Comparison of ENCODE assay signal across 8 cellular contexts in the genomic region with DNA sequence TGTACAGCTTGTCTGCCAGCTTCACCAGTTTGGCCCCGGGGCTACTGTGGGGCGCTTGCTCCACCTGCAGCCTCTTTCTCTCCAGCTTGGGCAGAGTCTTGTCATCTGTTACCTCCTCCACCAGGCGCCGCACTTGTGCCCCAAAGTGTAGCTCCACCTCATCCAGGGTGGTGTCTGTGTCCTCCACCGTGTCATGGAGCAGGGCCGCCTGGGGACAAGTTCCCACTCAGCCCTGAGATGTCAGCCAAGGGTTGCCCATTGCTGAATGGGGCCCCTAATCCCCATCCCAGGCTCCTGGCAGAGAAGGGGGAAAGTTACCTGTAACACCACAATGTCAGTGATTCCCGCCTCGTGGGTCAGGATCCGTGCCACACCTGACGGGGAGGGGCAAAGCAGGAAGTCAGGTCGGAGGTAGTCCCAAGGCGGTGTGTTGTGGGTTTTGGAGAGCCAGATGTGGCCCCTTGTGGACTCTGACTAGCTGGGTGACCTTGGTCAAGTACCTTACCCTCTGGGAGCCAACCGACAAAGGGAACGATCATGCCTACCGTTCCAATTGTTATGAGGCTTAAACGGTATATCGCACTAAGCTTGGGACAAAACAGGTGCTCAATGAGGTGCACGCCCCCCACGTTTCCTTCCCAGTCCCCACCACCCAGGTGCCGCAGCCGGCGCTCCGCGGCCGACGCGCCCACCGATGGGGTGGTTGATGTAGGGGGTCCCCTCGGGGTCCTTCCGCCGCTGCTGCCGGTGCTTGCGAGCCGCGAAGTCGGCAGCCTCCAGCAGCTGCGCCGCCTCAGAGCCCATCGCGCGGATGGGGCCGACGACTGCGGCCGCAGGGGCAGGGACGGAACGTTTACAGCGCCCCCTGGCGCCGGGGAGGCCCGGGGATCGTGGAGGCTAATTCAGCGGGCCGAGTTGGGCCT. TPM values are rescaled to one million over a fixed set of nuclear protein-coding genes. Genes with fewer than 3 reads are reported as not detected.
DNase-seq lines count a peak whose midpoint lies in the region; ATAC-seq and TF ChIP-seq lines count a peak whose summit lies in the region.

A gene with protein sequence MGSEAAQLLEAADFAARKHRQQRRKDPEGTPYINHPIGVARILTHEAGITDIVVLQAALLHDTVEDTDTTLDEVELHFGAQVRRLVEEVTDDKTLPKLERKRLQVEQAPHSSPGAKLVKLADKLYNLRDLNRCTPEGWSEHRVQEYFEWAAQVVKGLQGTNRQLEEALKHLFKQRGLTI (minus strand): TSS at position 813 of the 923 bp plus-strand sequence. CDS start 9 bp downstream, at position 804.

- peaks cover 11 to 66% (median 38%) of the 10 kb centered on the region in 4 donors for H3K4me1 Mint-ChIP-seq in CD4-positive, CD25-positive, alpha-beta regulatory T cell
- H3K4me1 Mint-ChIP-seq in activated CD4-positive, alpha-beta memory T cell treated with anti-CD3 and anti-CD28 coated beads, Interleukin-2, amount 10 ng/mL, durations not matched to agents 7 days and 5 days: peaks cover 61% of the 10 kb centered on the region

- no peaks in the 10 kb centered on the region for H3K9me3 Mint-ChIP-seq in CD4-positive, CD25-positive, alpha-beta regulatory T cell
- H3K9me3 Mint-ChIP-seq in activated CD4-positive, alpha-beta memory T cell treated with anti-CD3 and anti-CD28 coated beads, Interleukin-2, amount 10 ng/mL, durations not matched to agents 7 days and 5 days: no peaks in the 10 kb centered on the region

- 2% methylated on average over 54 of the region's 54 CpGs for WGBS in ectodermal cell, 2 experiments
- WGBS in lung, 2 donors: 1 to 2% methylated on average over 54 of the region's 54 CpGs

- POLR2A ChIA-PET in activated CD4-positive, alpha-beta memory T cell treated with anti-CD3 and anti-CD28 coated beads, Interleukin-2, amount 10 ng/mL, durations not matched to agents 7 days and 5 days (lab: Charles Lee): interaction anchor here (0.6 to 11.6 kb wide), 47 partner anchors 8 to 895 kb away, joined by 3 to 211 read pairs (median 5); partner anchors contain the start of genes BLM, CRTC3, FES and GDPGP1

- H3K4me3 Mint-ChIP-seq in CD4-positive, CD25-positive, alpha-beta regulatory T cell: peak within 1 kb of the TSS; percentile 88 to 99 (median 98)
- peak within 1 kb of the TSS; percentile 99 for H3K4me3 Mint-ChIP-seq in activated CD4-positive, alpha-beta memory T cell treated with anti-CD3 and anti-CD28 coated beads, Interleukin-2, amount 10 ng/mL, durations not matched to agents 7 days and 5 days

- H3K36me3 Mint-ChIP-seq in CD4-positive, CD25-positive, alpha-beta regulatory T cell: peaks cover 8% of the 10 kb centered on the region
- H3K36me3 Mint-ChIP-seq in activated CD4-positive, alpha-beta memory T cell treated with anti-CD3 and anti-CD28 coated beads, Interleukin-2, amount 10 ng/mL, durations not matched to agents 7 days and 5 days (ENCODE audit: low read depth): peaks cover 32% of the 10 kb centered on the region

- H3K27me3 Mint-ChIP-seq in CD4-positive, CD25-positive, alpha-beta regulatory T cell: no peaks in the 10 kb centered on the region
- H3K27me3 Mint-ChIP-seq in activated CD4-positive, alpha-beta memory T cell treated with anti-CD3 and anti-CD28 coated beads, Interleukin-2, amount 10 ng/mL, durations not matched to agents 7 days and 5 days: no peaks in the 10 kb centered on the region

- H3K9me3 ChIP-seq in CD4-positive, CD25-positive, alpha-beta regulatory T cell (ENCODE audit: control insufficient read depth in 2 of 2, low read length in 2 of 2): no peaks in the 10 kb centered on the region
- H3K9me3 ChIP-seq in ectodermal cell (ENCODE audit: control insufficient read depth, low read length) (no peaks in the 10 kb centered on the region), lung (ENCODE audit: control insufficient read depth in 2 of 2, insufficient read depth in 1 of 2, low read length in 1 of 2) (peaks cover 0 to 2% of the 10 kb centered on the region in 2 donors)

- peak within 1 kb of the TSS; percentile 89 for H3K4me3 ChIP-seq in CD4-positive, CD25-positive, alpha-beta regulatory T cell (ENCODE audit: low read depth, low read length)
- H3K4me3 ChIP-seq in ectodermal cell (ENCODE audit: insufficient read depth, low read depth, low read length) (peak within 1 kb of the TSS; percentile 55), lung (peak within 1 kb of the TSS; percentile 63)

- DNase-seq in CD4-positive, CD25-positive, alpha-beta regulatory T cell: peak; percentile 77 to 95 (median 87)
- DNase-seq in NCI-H82 (lab: John Stamatoyannopoulos, UW): peak; percentile 92
- DNase-seq in activated CD4-positive, alpha-beta memory T cell treated with anti-CD3 and anti-CD28 coated beads, Interleukin-2, amount 10 ng/mL, durations not matched to agents 7 days and 5 days: peak; percentile 93
- DNase-seq in lung (ENCODE audit: low spot score): peak; percentile 92
- peak; percentile 77 to 94 (median 80) for DNase-seq in stimulated activated CD4-positive, alpha-beta T cell treated with anti-CD3 and anti-CD28 coated beads, TNF-alpha, amount 100 ng/mL, for 4 hours (ENCODE audit: low read depth in 3 of 3)

- CTCF ChIA-PET in activated CD4-positive, alpha-beta memory T cell treated with anti-CD3 and anti-CD28 coated beads, Interleukin-2, amount 10 ng/mL, durations not matched to agents 7 days and 5 days (lab: Charles Lee): interaction anchor here (0.6 to 9.6 kb wide), 64 partner anchors 9 to 830 kb away, joined by 3 to 210 read pairs (median 4); partner anchors contain the start of genes BLM, CIB1, FES and GDPGP1

- H3K36me3 ChIP-seq in CD4-positive, CD25-positive, alpha-beta regulatory T cell (ENCODE audit: control insufficient read depth, insufficient read depth, low read length): no peaks in the 10 kb centered on the region
- no peaks in the 10 kb centered on the region for H3K36me3 ChIP-seq in ectodermal cell (ENCODE audit: control insufficient read depth, insufficient read depth, low read length)
- no peaks in the 10 kb centered on the region for H3K36me3 ChIP-seq in lung (ENCODE audit: control insufficient read depth in 2 of 2, insufficient read depth in 2 of 2, low read length in 2 of 2)

- H3K4me1 ChIP-seq in CD4-positive, CD25-positive, alpha-beta regulatory T cell (ENCODE audit: control insufficient read depth, insufficient read depth, low read length, poor library complexity, severe bottlenecking): peaks cover 58% of the 10 kb centered on the region
- peaks cover 8% of the 10 kb centered on the region for H3K4me1 ChIP-seq in ectodermal cell (ENCODE audit: control insufficient read depth, insufficient read depth, low read length)
- peaks cover 0 to 26% of the 10 kb centered on the region in 2 donors for H3K4me1 ChIP-seq in lung (ENCODE audit: control insufficient read depth in 2 of 2, insufficient read depth in 2 of 2, low read length in 2 of 2)

- H3K27ac Mint-ChIP-seq in CD4-positive, CD25-positive, alpha-beta regulatory T cell: peak within 1 kb of the TSS; percentile 94 to 99 (median 99)
- peak within 1 kb of the TSS; percentile 99 for H3K27ac Mint-ChIP-seq in activated CD4-positive, alpha-beta memory T cell treated with anti-CD3 and anti-CD28 coated beads, Interleukin-2, amount 10 ng/mL, durations not matched to agents 7 days and 5 days

- ATAC-seq in CD4-positive, CD25-positive, alpha-beta regulatory T cell (ENCODE audit: low read depth in 2 of 2): peak; percentile 61 to 67
- ATAC-seq in GM19397 (IDR thresholded peaks at IDR 0.05; ENCODE audit: unreplicated experiment): peak; percentile 40
- peak; percentile 38 for ATAC-seq in HG03565 (IDR thresholded peaks at IDR 0.05; ENCODE audit: unreplicated experiment)
- peak; percentile 68 for ATAC-seq in lung (ENCODE audit: insufficient read depth, low FRiP score)

- no peaks in the 10 kb centered on the region for H3K27me3 ChIP-seq in CD4-positive, CD25-positive, alpha-beta regulatory T cell (ENCODE audit: control insufficient read depth, insufficient read depth, low read length)
- H3K27me3 ChIP-seq in ectodermal cell (ENCODE audit: control insufficient read depth, insufficient read depth, low read length, poor library complexity, severe bottlenecking) (peaks cover 16% of the 10 kb centered on the region), lung (ENCODE audit: control insufficient read depth, insufficient read depth) (no peaks in the 10 kb centered on the region)

- TF ChIP-seq CTCF in lung (IDR thresholded peaks at IDR 0.05; ENCODE audit: control extremely low read depth, extremely low read depth): peak; percentile 82

- peak within 1 kb of the TSS; percentile 93 for H3K27ac ChIP-seq in CD4-positive, CD25-positive, alpha-beta regulatory T cell (ENCODE audit: insufficient read depth, low read length, poor library complexity, severe bottlenecking)
- H3K27ac ChIP-seq in ectodermal cell (ENCODE audit: insufficient read depth, low read depth, low read length, poor library complexity, severe bottlenecking) (no peak within 1 kb of the TSS), lung (ENCODE audit: low read depth in 1 of 2, low read length in 1 of 2) (peak within 1 kb of the TSS; percentile 73 to 99)

RNA-seq across cellular contexts. Expression of the gene that starts here (rescaled TPM):
- 15.6 TPM for total RNA-seq in CD4-positive, CD25-positive, alpha-beta regulatory T cell
- polyA plus RNA-seq in CD4-positive, CD25-positive, alpha-beta regulatory T cell: 10 to 100 TPM; 24.4 to 36.2 (median 33.3) TPM
- 10 to 100 TPM; 37.6 to 41.7 TPM for total RNA-seq in activated CD4-positive, alpha-beta memory T cell treated with anti-CD3 and anti-CD28 coated beads, Interleukin-2, amount 10 ng/mL, durations not matched to agents 7 days and 5 days
- 17.9 TPM for polyA plus RNA-seq in ectodermal cell (2013, experiment 1 of 4)
- 14.7 TPM for polyA plus RNA-seq in ectodermal cell (2013, experiment 2 of 4)
- polyA plus RNA-seq in ectodermal cell (2013, experiment 3 of 4): 15.2 TPM
- 16.6 TPM for polyA plus RNA-seq in ectodermal cell (2013, experiment 4 of 4)
- total RNA-seq in lung: 10 to 100 TPM; 12.7 to 16.9 TPM
- polyA plus RNA-seq in lung: 10 to 100 TPM; 16.0 to 19.6 TPM
